In genomic region chr12:20390846-20391245, GRCh38 we compare ENCODE assay signal across 15 cellular contexts. TPM values are rescaled to one million over a fixed set of nuclear protein-coding genes. Genes with fewer than 3 reads are reported as not detected.
"Had no signal": no experiment of that assay in that cellular context is flagged by ENCODE, and none has a peak within 500 bp of the region (broad histone marks: within the 10 kb centered on the region; RNA-seq: fewer than 3 reads in every experiment).

No MANE protein-coding gene starts in this region.

- H3K4me2 ChIP-seq: SK-N-SH had no signal

- H3K27ac ChIP-seq: esophagus squamous epithelium, skin epidermis, suprapubic skin had no signal

- H3K36me3 ChIP-seq: esophagus squamous epithelium, suprapubic skin had no signal

- H3K9me2 ChIP-seq: SK-N-SH had no signal

- H3K27ac Mint-ChIP-seq: natural killer cell treated with Interleukin-12 subunit alpha and Interleukin-12 subunit beta and Interleukin-15 and Interleukin-18, amount 100 ng/mL, for 72 hours had no signal

- H3K4me3 Mint-ChIP-seq: natural killer cell treated with Interleukin-12 subunit alpha and Interleukin-12 subunit beta and Interleukin-15 and Interleukin-18, amount 100 ng/mL, for 72 hours had no signal

- H3K9me3 Mint-ChIP-seq: natural killer cell treated with Interleukin-12 subunit alpha and Interleukin-12 subunit beta and Interleukin-15 and Interleukin-18, amount 100 ng/mL, for 72 hours had no signal

- H3K36me3 Mint-ChIP-seq: natural killer cell treated with Interleukin-12 subunit alpha and Interleukin-12 subunit beta and Interleukin-15 and Interleukin-18, amount 100 ng/mL, for 72 hours had no signal

- H3K4me1 ChIP-seq: esophagus squamous epithelium, suprapubic skin had no signal

- H3K27me3 ChIP-seq: esophagus squamous epithelium, suprapubic skin had no signal

- ATAC-seq: left lobe of liver; natural killer cell treated with Interleukin-12 subunit alpha and Interleukin-12 subunit beta and Interleukin-15 and Interleukin-18, amount 100 ng/mL, for 72 hours; stimulated activated naive CD8-positive, alpha-beta T cell treated with anti-CD3 and anti-CD28 coated beads, Interleukin-15, Interleukin-2, amounts not matched to agents 100 U/mL and 50 U/mL, for 24 hours had no signal

- DNase-seq: activated CD4-positive, alpha-beta T cell treated with anti-CD3 and anti-CD28 coated beads for 1 hour; activated CD4-positive, alpha-beta T cell treated with anti-CD3 and anti-CD28 coated beads, Interleukin-2, amount 50 U/mL, for 4 hours; activated naive CD4-positive, alpha-beta T cell; activated T-cell treated with anti-CD3 and anti-CD28 coated beads for 4 hours; esophagus squamous epithelium; foreskin melanocyte; SK-N-SH; stimulated activated naive CD8-positive, alpha-beta T cell treated with anti-CD3 and anti-CD28 coated beads, Interleukin-15, Interleukin-2, amounts not matched to agents 100 U/mL and 50 U/mL, for 24 hours; T-helper 1 cell; T1000 had no signal

- H3K4me3 ChIP-seq: esophagus squamous epithelium, skin epidermis, suprapubic skin had no signal

- H3K9me3 ChIP-seq: esophagus squamous epithelium, SK-N-SH, suprapubic skin had no signal

- FAIRE-seq: astrocyte had no signal

RNA-seq across cellular contexts. Expression of gene PDE3A, which starts 22.5 kb away (rescaled TPM):
- total RNA-seq: natural killer cell treated with Interleukin-12 subunit alpha and Interleukin-12 subunit beta and Interleukin-15 and Interleukin-18, amount 100 ng/mL, for 72 hours had no signal
